Comparison of ENCODE assay signal across 15 cellular contexts in the genomic region with DNA sequence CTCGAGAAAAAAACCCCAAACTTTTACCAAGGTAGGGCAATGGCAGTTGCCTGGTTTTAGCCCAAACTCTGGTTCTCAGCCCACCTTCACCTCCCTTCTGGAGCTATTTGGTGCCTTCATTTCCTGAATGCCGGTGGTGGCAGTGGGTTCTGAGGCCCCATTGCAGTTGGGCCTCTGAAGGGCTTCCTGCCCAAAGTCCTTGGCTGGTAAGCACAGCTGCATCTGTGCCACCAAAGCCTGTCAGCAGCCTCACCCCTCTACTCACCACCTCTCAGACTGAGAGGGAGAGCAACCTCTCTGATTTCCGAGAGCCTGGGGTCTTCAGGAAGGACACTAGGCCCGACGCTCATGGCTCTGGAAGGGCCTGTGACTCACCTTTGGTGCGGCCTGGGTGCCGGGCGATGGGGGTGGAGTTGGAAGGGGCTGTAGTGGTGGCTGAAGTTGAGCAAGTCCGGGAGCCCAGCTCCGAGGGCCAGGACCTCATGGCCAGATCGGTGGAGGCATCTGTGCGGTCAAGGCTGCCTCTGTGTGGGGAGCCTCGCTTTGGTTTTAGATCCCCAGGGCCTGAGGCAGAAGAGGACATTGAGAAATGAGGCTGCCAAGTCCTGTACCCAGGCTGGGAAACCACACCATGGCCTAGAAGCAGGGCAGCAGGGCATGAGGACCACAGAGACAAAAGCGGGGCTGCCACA. TPM values are rescaled to one million over a fixed set of nuclear protein-coding genes. Genes with fewer than 3 reads are reported as not detected.
A peak's percentile ranks its signal among the peaks of the same experiment; 100 is the strongest.
DNase-seq lines count a peak whose midpoint lies in the region; ATAC-seq, FAIRE-seq and TF ChIP-seq lines count a peak whose summit lies in the region.
"Had no signal": no experiment of that assay in that cellular context is flagged by ENCODE, and none has a peak within 500 bp of the region (broad histone marks: within the 10 kb centered on the region; RNA-seq: fewer than 3 reads in every experiment).

No MANE protein-coding gene starts in this region.

- TF ChIP-seq CTCF in astrocyte (IDR thresholded peaks at IDR 0.05; ENCODE audit: insufficient read depth, low read depth, low read length) (no peak), osteoblast (IDR thresholded peaks at IDR 0.05; ENCODE audit: extremely low read depth, low read depth, low read length) (no peak), ascending aorta (IDR thresholded peaks at IDR 0.05) (no peak)

- H3K4me3 Mint-ChIP-seq in T-helper 1 cell treated with Interleukin-12 subunit alpha and Interleukin-12 subunit beta and Interleukin-4 antibody, amounts not matched to agents 30 μg/mL and 1 μg/mL, for 36 hours: no peak overlapping the region
- no peak overlapping the region for H3K4me3 Mint-ChIP-seq in astrocyte (ENCODE audit: unreplicated experiment)

- H3K27me3 ChIP-seq in astrocyte (ENCODE audit: insufficient read depth, low read length) (peaks cover 5% of the 10 kb centered on the region), osteoblast (ENCODE audit: insufficient read depth, low read length) (no peaks in the 10 kb centered on the region), ascending aorta (no peaks in the 10 kb centered on the region)
- H3K27me3 ChIP-seq: adrenal gland, suprapubic skin had no signal

- intact Hi-C loops in ascending aorta (cut with DNase I): no loop called here

- no peak for ATAC-seq in HG03039 (IDR thresholded peaks at IDR 0.05; ENCODE audit: unreplicated experiment)
- ATAC-seq: left lobe of liver had no signal

- H2AFZ ChIP-seq in astrocyte (ENCODE audit: low read depth, low read length) (no peak overlapping the region), osteoblast (ENCODE audit: low read length) (peak overlapping the region; percentile 80)

- peaks cover 66% of the 10 kb centered on the region for H3K36me3 Mint-ChIP-seq in T-helper 1 cell treated with Interleukin-12 subunit alpha and Interleukin-12 subunit beta and Interleukin-4 antibody, amounts not matched to agents 30 μg/mL and 1 μg/mL, for 36 hours (ENCODE audit: low read depth)
- H3K36me3 Mint-ChIP-seq in astrocyte (ENCODE audit: low read depth, unreplicated experiment): peaks cover 2% of the 10 kb centered on the region

- H3K4me3 ChIP-seq in astrocyte (ENCODE audit: insufficient read depth, low read depth, low read length) (no peak overlapping the region), osteoblast (ENCODE audit: insufficient read depth, low read length) (no peak overlapping the region), ascending aorta (no peak overlapping the region)
- H3K4me3 ChIP-seq: adrenal gland, suprapubic skin had no signal

- peaks cover 17% of the 10 kb centered on the region for H3K4me1 Mint-ChIP-seq in T-helper 1 cell treated with Interleukin-12 subunit alpha and Interleukin-12 subunit beta and Interleukin-4 antibody, amounts not matched to agents 30 μg/mL and 1 μg/mL, for 36 hours (ENCODE audit: low read depth)
- H3K4me1 Mint-ChIP-seq in astrocyte (ENCODE audit: low read depth, unreplicated experiment): peaks cover 22% of the 10 kb centered on the region

- H3K9me3 ChIP-seq in astrocyte (ENCODE audit: insufficient read depth, low read depth, low read length) (no peaks in the 10 kb centered on the region), osteoblast (ENCODE audit: low read depth, low read length) (no peaks in the 10 kb centered on the region), ascending aorta (no peaks in the 10 kb centered on the region)
- H3K9me3 ChIP-seq: adrenal gland, suprapubic skin had no signal

- H4K20me1 ChIP-seq in astrocyte (ENCODE audit: insufficient read depth, low read length) (no peaks in the 10 kb centered on the region), osteoblast (ENCODE audit: insufficient read depth, low read length) (no peaks in the 10 kb centered on the region)

- H3K4me1 ChIP-seq in astrocyte (ENCODE audit: insufficient read depth, low read length) (peaks cover 9% of the 10 kb centered on the region), osteoblast (ENCODE audit: insufficient read depth, low read length) (peaks cover 26% of the 10 kb centered on the region), ascending aorta (no peaks in the 10 kb centered on the region)
- H3K4me1 ChIP-seq: adrenal gland, suprapubic skin had no signal

- DNase-seq in T-helper 1 cell: no peak
- peak; percentile 35 for DNase-seq in NAMALWA (ENCODE audit: low spot score)
- no peak for DNase-seq in astrocyte (ENCODE audit: low read depth)
- peak; percentile 59 for DNase-seq in osteoblast (ENCODE audit: insufficient read length, low spot score, missing footprints)
- DNase-seq in ascending aorta (ENCODE audit: low spot score in 2 of 2): no peak
- DNase-seq in SW 1271 (lab: John Stamatoyannopoulos, UW): no peak
- DNase-seq: 8988T; activated CD8-positive, alpha-beta memory T cell treated with anti-CD3 and anti-CD28 coated beads for 24 hours; adrenal gland; hypothalamus had no signal

- peak overlapping the region; percentile 55 for H3K27ac Mint-ChIP-seq in T-helper 1 cell treated with Interleukin-12 subunit alpha and Interleukin-12 subunit beta and Interleukin-4 antibody, amounts not matched to agents 30 μg/mL and 1 μg/mL, for 36 hours
- H3K27ac Mint-ChIP-seq in astrocyte (ENCODE audit: unreplicated experiment): peak overlapping the region; percentile 75

- no peaks in the 10 kb centered on the region for H3K36me3 ChIP-seq in astrocyte (ENCODE audit: insufficient read depth, low read length)
- H3K36me3 ChIP-seq in osteoblast (ENCODE audit: insufficient read depth, low read length): no peaks in the 10 kb centered on the region
- H3K36me3 ChIP-seq in ascending aorta: no peaks in the 10 kb centered on the region
- H3K36me3 ChIP-seq: adrenal gland had no signal

- H3K27me3 Mint-ChIP-seq in T-helper 1 cell treated with Interleukin-12 subunit alpha and Interleukin-12 subunit beta and Interleukin-4 antibody, amounts not matched to agents 30 μg/mL and 1 μg/mL, for 36 hours (ENCODE audit: low read depth): no peaks in the 10 kb centered on the region
- no peaks in the 10 kb centered on the region for H3K27me3 Mint-ChIP-seq in astrocyte (ENCODE audit: low read depth, unreplicated experiment)

- H3K4me2 ChIP-seq in astrocyte (ENCODE audit: low read length) (no peak overlapping the region), osteoblast (ENCODE audit: insufficient read depth, low read length) (no peak overlapping the region)

- H3K9ac ChIP-seq in astrocyte (ENCODE audit: low read length): no peak overlapping the region

- H3K79me2 ChIP-seq in astrocyte (ENCODE audit: insufficient read depth, low read length) (no peaks in the 10 kb centered on the region), osteoblast (ENCODE audit: insufficient read depth, low read length) (no peaks in the 10 kb centered on the region)

- no peak overlapping the region for H3K27ac ChIP-seq in astrocyte (ENCODE audit: low read depth, low read length)
- H3K27ac ChIP-seq in osteoblast (ENCODE audit: low read depth, low read length): peak overlapping the region; percentile 82
- no peak overlapping the region for H3K27ac ChIP-seq in ascending aorta
- H3K27ac ChIP-seq: suprapubic skin had no signal

- no peak for FAIRE-seq in astrocyte (lab: Jason Lieb, UNC)
- FAIRE-seq: colon had no signal

- H3K9me3 Mint-ChIP-seq in T-helper 1 cell treated with Interleukin-12 subunit alpha and Interleukin-12 subunit beta and Interleukin-4 antibody, amounts not matched to agents 30 μg/mL and 1 μg/mL, for 36 hours: no peaks in the 10 kb centered on the region
- no peaks in the 10 kb centered on the region for H3K9me3 Mint-ChIP-seq in astrocyte (ENCODE audit: unreplicated experiment)

RNA-seq across cellular contexts. Expression of gene GPR68, which starts 38.6 kb away (rescaled TPM):
- total RNA-seq in astrocyte (0.38 and 0.50 TPM in 2 replicates), osteoblast (8.0 and 8.5 TPM in 2 replicates), ascending aorta (not detected)

Comparison
In these comparisons a context has a peak if more than half of its experiments do, and no peak if none do; other contexts are left out.
1. DNase-seq: peak in NAMALWA (single experiment) and osteoblast (single experiment); none in T-helper 1 cell (0 of 5), astrocyte (single experiment), ascending aorta (0 of 2) and SW 1271 (0 of 2).